1 cellular context compared by ENCODE assay signal in genomic region chr17:33686171-33686570, GRCh38.
TF ChIP-seq lines count a peak whose summit lies in the region.

No MANE protein-coding gene starts in this region.

TF ChIP-seq in WTC11, 78 proteins besides CTCF, POLR2A, EP300 and RAD21 (continued from another document):
- TF ChIP-seq ERG (CRISPR knock-in tag; IDR thresholded peaks at IDR 0.05) (no peak), SMAD3 (CRISPR knock-in tag; IDR thresholded peaks at IDR 0.05; ENCODE audit: borderline replicate concordance) (no peak), ZNF219 (CRISPR knock-in tag; IDR thresholded peaks at IDR 0.05; ENCODE audit: borderline replicate concordance) (no peak), HMGA2 (CRISPR knock-in tag; IDR thresholded peaks at IDR 0.05) (no peak), STAT6 (CRISPR knock-in tag; conservative IDR thresholded peaks at IDR 0.05; ENCODE audit: low read depth) (no peak), ZNF317 (CRISPR knock-in tag; IDR thresholded peaks at IDR 0.05; ENCODE audit: borderline replicate concordance, low read depth) (no peak), NFATC4 (CRISPR knock-in tag; IDR thresholded peaks at IDR 0.05) (no peak), RELA (CRISPR knock-in tag; IDR thresholded peaks at IDR 0.05; ENCODE audit: borderline replicate concordance) (no peak), NR3C1 (CRISPR knock-in tag; conservative IDR thresholded peaks at IDR 0.05; ENCODE audit: low read depth) (no peak), CBFB (CRISPR knock-in tag; IDR thresholded peaks at IDR 0.05; ENCODE audit: low read depth) (no peak), HMGXB4 (CRISPR knock-in tag; IDR thresholded peaks at IDR 0.05) (no peak)
